ENCODE assay signal across 13 cellular contexts in genomic region chr6:6614096-6614964, GRCh38. TPM values are rescaled to one million over a fixed set of nuclear protein-coding genes. Genes with fewer than 3 reads are reported as not detected.
A peak's percentile ranks its signal among the peaks of the same experiment; 100 is the strongest.
DNase-seq lines count a peak whose midpoint lies in the region; TF ChIP-seq lines count a peak whose summit lies in the region.
"Had no signal": no experiment of that assay in that cellular context is flagged by ENCODE, and none has a peak within 500 bp of the region (broad histone marks: within the 10 kb centered on the region; RNA-seq: fewer than 3 reads in every experiment).

No MANE protein-coding gene starts in this region.

- peak overlapping the region; percentile 20 to 90 (median 43) for H3K27ac Mint-ChIP-seq in IgD-negative memory B cell
- H3K27ac Mint-ChIP-seq: WTC11 had no signal

- DNase-seq in activated T-cell treated with anti-CD3 and anti-CD28 coated beads, Interleukin-2, amount 50 U/mL, for 48 hours, result peak; percentile 38 to 51
- peak; percentile 17 for DNase-seq in epithelial cell of esophagus (ENCODE audit: low read depth)
- no peak for DNase-seq in spleen
- DNase-seq in SHP77 treated with DMSO at 0.1 percent for 48 hours (lab: John Stamatoyannopoulos, UW), result no peak
- no peak for DNase-seq in NCI-H748 (lab: John Stamatoyannopoulos, UW; ENCODE audit: unreplicated experiment)
- no peak for DNase-seq in OCI-M2 (lab: John Stamatoyannopoulos, UW; ENCODE audit: unreplicated experiment)
- DNase-seq in tibial nerve (ENCODE audit: low spot score in 2 of 2), result no peak
- DNase-seq: DMS53, IMR-90, RPMI8226 had no signal

- H3K4me1 Mint-ChIP-seq in IgD-negative memory B cell, result peaks cover 44 to 72% (median 69%) of the 10 kb centered on the region in 3 donors
- H3K4me1 Mint-ChIP-seq: WTC11 had no signal

- WGBS in spleen, 5 donors, result 71 to 78% (median 73%) methylated on average over 26 of the region's 26 CpGs
- 67 to 68% methylated on average over 26 of the region's 26 CpGs for WGBS in tibial nerve, 2 donors

- no peak for TF ChIP-seq EP300 in tibial nerve (IDR thresholded peaks at IDR 0.05)

- H3K27me3 Mint-ChIP-seq in IgD-negative memory B cell, result no peaks in the 10 kb centered on the region

- peaks cover 17 to 79% (median 33%) of the 10 kb centered on the region in 6 donors for H3K4me1 ChIP-seq in spleen
- peaks cover 0 to 17% (median 3%) of the 10 kb centered on the region in 4 donors for H3K4me1 ChIP-seq in tibial nerve

- peak overlapping the region in 2 of 4 donors; percentile 65 to 73 for H3K4me3 Mint-ChIP-seq in IgD-negative memory B cell
- H3K4me3 Mint-ChIP-seq: WTC11 had no signal

- H3K4me3 ChIP-seq in epithelial cell of esophagus (ENCODE audit: low read length), result no peak overlapping the region
- H3K4me3 ChIP-seq in spleen, result no peak overlapping the region
- no peak overlapping the region for H3K4me3 ChIP-seq in tibial nerve
- H3K4me3 ChIP-seq: esophagus muscularis mucosa had no signal

- no peak for TF ChIP-seq CTCF in epithelial cell of esophagus (IDR thresholded peaks at IDR 0.05; ENCODE audit: insufficient read depth, low read depth, low read length, missing control alignments)
- no peak for TF ChIP-seq CTCF in spleen (IDR thresholded peaks at IDR 0.05 in 8 of 11, conservative IDR thresholded peaks at IDR 0.05 in 3 of 11)
- TF ChIP-seq CTCF in tibial nerve (IDR thresholded peaks at IDR 0.05), result no peak

- intact Hi-C loops in spleen (cut with DNase I; ENCODE audit: low total_unique reads), result no loop called here

- no peak for TF ChIP-seq POLR2A in spleen (IDR thresholded peaks at IDR 0.05)
- no peak for TF ChIP-seq POLR2A in tibial nerve (IDR thresholded peaks at IDR 0.05)

- H3K27ac ChIP-seq in spleen, result peak overlapping the region in 5 of 8 donors; percentile 2 to 90 (median 40)
- H3K27ac ChIP-seq in tibial nerve, result peak overlapping the region in 1 of 4 donors; percentile 37
- H3K27ac ChIP-seq: esophagus muscularis mucosa had no signal

- H3K27me3 ChIP-seq in spleen (replicated peaks in 1 of 7), result no peaks in the 10 kb centered on the region
- H3K27me3 ChIP-seq in tibial nerve, result no peaks in the 10 kb centered on the region
- H3K27me3 ChIP-seq: esophagus muscularis mucosa had no signal

- no peaks in the 10 kb centered on the region for H3K9me3 Mint-ChIP-seq in IgD-negative memory B cell

- H3K36me3 Mint-ChIP-seq in IgD-negative memory B cell, result peaks cover 7% of the 10 kb centered on the region
- H3K36me3 Mint-ChIP-seq: WTC11 had no signal

- H3K36me3 ChIP-seq in spleen, result no peaks in the 10 kb centered on the region
- no peaks in the 10 kb centered on the region for H3K36me3 ChIP-seq in tibial nerve
- H3K36me3 ChIP-seq: esophagus muscularis mucosa had no signal

- H3K9me3 ChIP-seq in spleen, result no peaks in the 10 kb centered on the region
- H3K9me3 ChIP-seq in tibial nerve, result no peaks in the 10 kb centered on the region
- H3K9me3 ChIP-seq: esophagus muscularis mucosa had no signal

RNA-seq across cellular contexts. Expression of gene LY86, which starts 25.8 kb away (rescaled TPM):
- polyA plus RNA-seq in IgD-negative memory B cell (394 TPM), spleen (100 to 1,000 TPM; 106 to 145 (median 131) TPM)
- total RNA-seq in spleen (10 to 100 TPM; 31.7 to 89.9 (median 50.0) TPM), tibial nerve (1 to 10 TPM in 3 of 4 donors, under 1 TPM in 1; 0.60 to 8.3 (median 4.5) TPM)
- total RNA-seq: IMR-90, WTC11 had no signal
- polyA plus RNA-seq: IMR-90 had no signal

Comparison
In these comparisons a context has a peak if more than half of its experiments do, and no peak if none do; other contexts are left out.
1. DNase-seq: peak in activated T-cell treated with anti-CD3 and anti-CD28 coated beads, Interleukin-2, amount 50 U/mL, for 48 hours (2 of 2) and epithelial cell of esophagus (single experiment); none in spleen (single experiment), SHP77 treated with DMSO at 0.1 percent for 48 hours (single experiment), NCI-H748 (single experiment), OCI-M2 (single experiment) and tibial nerve (0 of 2).